Comparison of ENCODE assay signal across 17 cellular contexts in the genomic region with DNA sequence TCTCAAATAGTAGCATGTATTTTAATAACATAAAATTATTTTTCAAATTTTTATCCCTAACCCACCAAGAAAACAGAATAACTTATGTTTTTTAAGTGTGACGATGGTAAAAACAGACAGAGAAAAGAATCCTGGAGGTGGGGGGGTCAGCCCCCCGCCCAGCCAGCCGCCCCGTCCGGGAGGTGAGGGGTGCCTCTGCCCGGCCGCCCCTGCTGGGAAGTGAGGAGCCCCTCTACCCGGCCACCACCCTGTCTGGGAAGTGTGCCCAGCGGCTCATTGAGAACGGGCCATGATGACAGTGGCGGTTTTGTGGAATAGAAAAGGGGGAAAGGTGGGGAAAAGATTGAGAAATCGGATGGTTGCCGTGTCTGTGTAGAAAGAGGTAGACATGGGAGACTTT. TPM values are rescaled to one million over a fixed set of nuclear protein-coding genes. Genes with fewer than 3 reads are reported as not detected.
"Had no signal": no experiment of that assay in that cellular context is flagged by ENCODE, and none has a peak within 500 bp of the region (broad histone marks: within the 10 kb centered on the region; RNA-seq: fewer than 3 reads in every experiment).

No MANE protein-coding gene starts in this region.

RNA-seq across cellular contexts. Expression of a gene that starts 16.1 kb away (rescaled TPM):
- total RNA-seq: activated naive CD4-positive, alpha-beta T cell treated with anti-CD3 and anti-CD28 coated beads for 36 hours; activated naive CD4-positive, alpha-beta T cell treated with anti-CD3 and anti-CD28 coated beads, Interleukin-2, amount 50 U/mL, for 72 hours; activated naive CD8-positive, alpha-beta T cell treated with anti-CD3 and anti-CD28 coated beads for 36 hours; activated naive CD8-positive, alpha-beta T cell treated with anti-CD3 and anti-CD28 coated beads, Interleukin-2, amount 10 ng/mL, durations not matched to agents 7 days and 5 days; activated T-cell treated with anti-CD3 and anti-CD28 coated beads, Interleukin-2, amount 50 U/mL, for 4 hours; activated T-cell treated with anti-CD3 and anti-CD28 coated beads, Interleukin-2, amount 50 U/mL, for 72 hours; activated T-helper 1 cell treated with anti-CD3 and anti-CD28 coated beads, Interleukin-12 subunit alpha, Interleukin-12 subunit beta, Interleukin-2, Interleukin-4 antibody, amounts not matched to agents 30 ng/mL and 10 ng/mL and 1 ng/mL, durations not matched to agents 14 hours and 24 hours and 36 hours; activated T-helper 17 cell treated with anti-CD3 and anti-CD28 coated beads, Interleukin-2, amount 50 U/mL, for 72 hours; activated T-helper 2 cell treated with anti-CD3 and anti-CD28 coated beads, Interferon-gamma antibody, Interleukin-2, Interleukin-4, amounts not matched to agents 10 μg/mL and 5 μg/mL and 100 μg/mL, durations not matched to agents 14 hours and 24 hours and 36 hours; aorta; ascending aorta; body of pancreas; breast epithelium; bronchial epithelial cell; cardiac muscle cell; cardiac septum; chondrocyte had no signal

RNA-seq across cellular contexts. Expression of a gene that starts 33.2 kb away (rescaled TPM):
- total RNA-seq: ascending aorta, bronchial epithelial cell had no signal
